In the genomic region with DNA sequence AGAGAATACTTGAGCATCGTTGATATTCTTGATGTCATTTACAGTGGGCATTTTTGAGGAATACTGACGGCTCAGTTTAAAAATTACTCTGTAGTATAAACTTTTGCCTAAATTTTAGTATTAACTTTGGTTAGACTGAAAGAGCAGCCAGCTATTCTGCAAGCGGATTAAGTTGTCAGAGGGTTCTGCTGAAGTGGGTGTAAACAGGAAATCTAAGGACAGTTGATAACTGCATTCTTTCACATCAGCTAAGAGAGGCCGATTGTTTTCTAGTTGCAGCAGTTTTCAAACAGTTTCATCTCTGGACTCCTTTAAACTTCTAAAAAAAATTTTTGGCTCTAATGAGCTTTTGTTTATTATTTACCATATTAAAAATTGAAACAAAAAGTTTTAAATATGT, we compare ENCODE assay signal across 18 cellular contexts.
A peak's percentile ranks its signal among the peaks of the same experiment; 100 is the strongest.
DNase-seq lines count a peak whose midpoint lies in the region; ATAC-seq and TF ChIP-seq lines count a peak whose summit lies in the region.
"Had no signal": no experiment of that assay in that cellular context is flagged by ENCODE, and none has a peak within 500 bp of the region (broad histone marks: within the 10 kb centered on the region; RNA-seq: fewer than 3 reads in every experiment).

No MANE protein-coding gene starts in this region.

- intact Hi-C loops in Right ventricle myocardium inferior (cut with DNase I) (no loop called here), cardiac septum (cut with DNase I) (no loop called here)

- H3K27ac ChIP-seq in temporal lobe (ENCODE audit: low read depth, low read length): peak overlapping the region; percentile 15
- H3K27ac ChIP-seq: 22Rv1, GM23248, tibial artery had no signal

- no peak overlapping the region for H3K4me3 ChIP-seq in fibroblast of villous mesenchyme (ENCODE audit: low read depth, low read length)
- H3K4me3 ChIP-seq: GM23248, tibial artery had no signal

- peak; percentile 65 for ATAC-seq in Right ventricle myocardium inferior
- ATAC-seq: activated CD4-positive, CD25-positive, alpha-beta regulatory T cell treated with anti-CD3 and anti-CD28 coated beads, Interleukin-2, amount 50 U/mL, for 24 hours; activated T-helper 17 cell treated with anti-CD3 and anti-CD28 coated beads, Interleukin-2, amount 50 U/mL, for 72 hours had no signal

- no peak for TF ChIP-seq CTCF in fibroblast of villous mesenchyme (IDR thresholded peaks at IDR 0.05; ENCODE audit: insufficient read depth, low read depth, low read length)

- DNase-seq in Right ventricle myocardium inferior (ENCODE audit: missing footprints): no peak
- DNase-seq in cardiac septum (ENCODE audit: low spot score): no peak
- peak; percentile 80 for DNase-seq in fibroblast of villous mesenchyme (ENCODE audit: low read depth)
- DNase-seq in lung microvascular endothelial cell (ENCODE audit: low read depth in 2 of 2): peak; percentile 64 to 71
- no peak for DNase-seq in NCI-H748 (lab: John Stamatoyannopoulos, UW; ENCODE audit: unreplicated experiment)
- no peak for DNase-seq in HPDE6-E6E7 (ENCODE audit: extremely low spot score)
- no peak for DNase-seq in activated CD4-positive, CD25-positive, alpha-beta regulatory T cell (lab: John Stamatoyannopoulos, UW)
- DNase-seq: DMS153; GM23248; mammary epithelial cell; NCI-H1417; NCI-H526 treated with DMSO at 0.1 percent for 48 hours; stimulated activated CD4-positive, alpha-beta T cell treated with anti-CD3 and anti-CD28 coated beads, Interleukin-12 subunit alpha, Interleukin-12 subunit beta, amount 100 ng/mL, for 4 hours; tibial artery had no signal

Comparison
In these comparisons a context has a peak if more than half of its experiments do, and no peak if none do; other contexts are left out.
1. DNase-seq: peak in fibroblast of villous mesenchyme (single experiment) and lung microvascular endothelial cell (2 of 2); none in Right ventricle myocardium inferior (single experiment), cardiac septum (single experiment), NCI-H748 (single experiment), HPDE6-E6E7 (single experiment) and activated CD4-positive, CD25-positive, alpha-beta regulatory T cell (0 of 4).